In the genomic region with DNA sequence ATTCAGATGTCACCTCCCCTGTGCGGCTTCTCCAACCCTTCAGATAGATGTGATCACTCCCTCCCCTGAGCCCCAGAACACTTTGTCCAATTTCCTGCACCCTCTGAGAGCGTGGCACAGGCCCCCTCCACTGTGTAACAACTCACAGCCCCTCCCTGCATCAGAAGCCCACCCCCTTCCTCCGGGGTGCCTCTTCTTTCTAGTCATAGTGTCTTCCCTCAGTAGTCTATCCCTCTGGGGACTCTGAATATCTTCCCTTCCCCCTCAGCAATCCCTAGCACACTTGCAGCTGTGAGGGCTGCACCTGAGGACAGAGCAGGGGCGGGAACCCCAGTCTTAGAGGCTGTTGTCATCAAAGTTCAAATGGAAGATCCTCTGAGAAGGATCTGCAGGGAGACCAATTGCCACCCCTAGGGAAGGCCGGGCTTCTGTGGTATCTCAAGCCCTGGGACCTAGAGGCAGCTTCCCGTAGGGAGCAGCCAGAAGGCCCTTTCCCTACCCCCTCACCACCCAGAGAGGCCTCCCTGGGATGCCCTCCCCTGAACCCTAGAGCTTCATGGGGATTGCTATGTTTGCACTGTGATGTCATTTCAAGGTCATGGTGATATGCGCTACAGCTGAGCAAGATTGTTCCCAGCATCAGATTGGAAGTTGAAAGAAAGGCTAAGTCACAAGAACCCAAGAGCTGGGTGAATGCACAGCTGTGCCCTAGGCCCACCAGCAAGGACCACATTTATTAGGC, we compare ENCODE assay signal across 1 cellular context.
TF ChIP-seq lines count a peak whose summit lies in the region.

No MANE protein-coding gene starts in this region.

TF ChIP-seq in H1, 55 proteins besides CTCF, POLR2A, EP300 and RAD21:
- TF ChIP-seq ZNF274 (IDR thresholded peaks at IDR 0.05; ENCODE audit: borderline replicate concordance, extremely low read depth, low read length) (no peak), SP4 (IDR thresholded peaks at IDR 0.05; ENCODE audit: low read length) (no peak), CREB1 (IDR thresholded peaks at IDR 0.05) (no peak)
- TF ChIP-seq, protein P1, sequence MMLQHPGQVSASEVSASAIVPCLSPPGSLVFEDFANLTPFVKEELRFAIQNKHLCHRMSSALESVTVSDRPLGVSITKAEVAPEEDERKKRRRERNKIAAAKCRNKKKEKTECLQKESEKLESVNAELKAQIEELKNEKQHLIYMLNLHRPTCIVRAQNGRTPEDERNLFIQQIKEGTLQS (IDR thresholded peaks at IDR 0.05; ENCODE audit: insufficient read depth, low read depth, low read length): no peak
